13 cellular contexts compared by ENCODE assay signal in the genomic region with DNA sequence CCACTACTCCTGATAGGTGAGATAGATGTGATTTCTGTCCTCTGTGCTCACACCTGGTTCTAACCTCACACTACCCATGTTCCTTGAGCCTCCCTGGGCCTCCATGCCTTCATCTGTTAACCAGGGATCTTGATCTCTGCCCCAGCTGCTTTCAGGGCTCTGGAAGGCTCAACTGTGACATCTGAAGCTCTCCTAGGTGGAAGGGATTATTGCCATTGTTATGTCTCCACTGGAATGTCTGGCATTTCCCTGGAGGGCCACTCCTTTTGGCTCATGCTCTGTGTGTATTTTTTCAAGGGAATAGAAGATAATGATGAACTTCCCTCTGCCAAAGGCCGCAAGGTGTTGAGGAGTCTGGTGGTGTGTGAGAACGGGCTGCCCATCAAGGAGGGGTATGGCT. TPM values are rescaled to one million over a fixed set of nuclear protein-coding genes. Genes with fewer than 3 reads are reported as not detected.
DNase-seq lines count a peak whose midpoint lies in the region; ATAC-seq and FAIRE-seq lines count a peak whose summit lies in the region.
"Had no signal": no experiment of that assay in that cellular context is flagged by ENCODE, and none has a peak within 500 bp of the region (broad histone marks: within the 10 kb centered on the region; RNA-seq: fewer than 3 reads in every experiment).

No MANE protein-coding gene starts in this region.

- H3K4me3 Mint-ChIP-seq in activated naive CD8-positive, alpha-beta T cell treated with anti-CD3 and anti-CD28 coated beads, Interleukin-2, amount 10 ng/mL, durations not matched to agents 7 days and 5 days, result no peak overlapping the region
- no peak overlapping the region for H3K4me3 Mint-ChIP-seq in activated naive CD8-positive, alpha-beta T cell treated with anti-CD3 and anti-CD28 coated beads for 36 hours
- no peak overlapping the region for H3K4me3 Mint-ChIP-seq in activated naive CD4-positive, alpha-beta T cell treated with anti-CD3 and anti-CD28 coated beads for 36 hours
- H3K4me3 Mint-ChIP-seq: activated T-cell treated with anti-CD3 and anti-CD28 coated beads, Interleukin-2, amount 50 U/mL, for 4 hours had no signal

- intact Hi-C loops in activated naive CD4-positive, alpha-beta T cell treated with anti-CD3 and anti-CD28 coated beads for 36 hours (cut with micrococcal nuclease), result no loop called here

- DNase-seq in activated naive CD8-positive, alpha-beta T cell treated with anti-CD3 and anti-CD28 coated beads, Interleukin-2, amount 10 ng/mL, durations not matched to agents 7 days and 5 days, result peak; percentile 5
- no peak for DNase-seq in activated naive CD8-positive, alpha-beta T cell treated with anti-CD3 and anti-CD28 coated beads for 36 hours
- peak; percentile 88 for DNase-seq in SW480 (ENCODE audit: low spot score)
- peak; percentile 25 for DNase-seq in iPS DF 4.7 (ENCODE audit: extremely low read depth, low spot score)
- peak; percentile 91 for DNase-seq in urothelium cell line (ENCODE audit: low spot score)
- DNase-seq in activated naive CD4-positive, alpha-beta T cell treated with anti-CD3 and anti-CD28 coated beads for 36 hours, result no peak
- DNase-seq: activated T-cell treated with anti-CD3 and anti-CD28 coated beads, Interleukin-2, amount 50 U/mL, for 4 hours; KBM-7; left ventricle myocardium superior; stimulated activated CD4-positive, alpha-beta T cell treated with anti-CD3 and anti-CD28 coated beads, Interleukin-4, amount 100 ng/mL, for 24 hours had no signal

- peak; percentile 87 for FAIRE-seq in urothelium cell line (lab: Jason Lieb, UNC)
- FAIRE-seq: G401.6 had no signal

- H3K36me3 Mint-ChIP-seq in activated naive CD8-positive, alpha-beta T cell treated with anti-CD3 and anti-CD28 coated beads, Interleukin-2, amount 10 ng/mL, durations not matched to agents 7 days and 5 days, result peaks cover 31% of the 10 kb centered on the region
- H3K36me3 Mint-ChIP-seq in activated naive CD8-positive, alpha-beta T cell treated with anti-CD3 and anti-CD28 coated beads for 36 hours, result no peaks in the 10 kb centered on the region
- H3K36me3 Mint-ChIP-seq in activated naive CD4-positive, alpha-beta T cell treated with anti-CD3 and anti-CD28 coated beads for 36 hours (ENCODE audit: low read depth), result no peaks in the 10 kb centered on the region

- no peaks in the 10 kb centered on the region for H3K27me3 Mint-ChIP-seq in activated naive CD8-positive, alpha-beta T cell treated with anti-CD3 and anti-CD28 coated beads, Interleukin-2, amount 10 ng/mL, durations not matched to agents 7 days and 5 days
- no peaks in the 10 kb centered on the region for H3K27me3 Mint-ChIP-seq in activated naive CD8-positive, alpha-beta T cell treated with anti-CD3 and anti-CD28 coated beads for 36 hours
- H3K27me3 Mint-ChIP-seq in activated naive CD4-positive, alpha-beta T cell treated with anti-CD3 and anti-CD28 coated beads for 36 hours (ENCODE audit: low read depth), result no peaks in the 10 kb centered on the region

- no peak for ATAC-seq in activated naive CD8-positive, alpha-beta T cell treated with anti-CD3 and anti-CD28 coated beads, Interleukin-2, amount 10 ng/mL, durations not matched to agents 7 days and 5 days (ENCODE audit: low read depth)
- no peak for ATAC-seq in HG03159 (IDR thresholded peaks at IDR 0.05; ENCODE audit: unreplicated experiment)
- ATAC-seq in HG03439 (IDR thresholded peaks at IDR 0.05; ENCODE audit: unreplicated experiment), result no peak
- ATAC-seq: activated T-cell treated with anti-CD3 and anti-CD28 coated beads, Interleukin-2, amount 50 U/mL, for 4 hours; left ventricle myocardium superior had no signal

- H3K9me3 Mint-ChIP-seq in activated naive CD8-positive, alpha-beta T cell treated with anti-CD3 and anti-CD28 coated beads, Interleukin-2, amount 10 ng/mL, durations not matched to agents 7 days and 5 days, result no peaks in the 10 kb centered on the region
- no peaks in the 10 kb centered on the region for H3K9me3 Mint-ChIP-seq in activated naive CD8-positive, alpha-beta T cell treated with anti-CD3 and anti-CD28 coated beads for 36 hours
- no peaks in the 10 kb centered on the region for H3K9me3 Mint-ChIP-seq in activated naive CD4-positive, alpha-beta T cell treated with anti-CD3 and anti-CD28 coated beads for 36 hours
- H3K9me3 Mint-ChIP-seq: activated T-cell treated with anti-CD3 and anti-CD28 coated beads, Interleukin-2, amount 50 U/mL, for 4 hours had no signal

- peaks cover 23% of the 10 kb centered on the region for H3K4me1 Mint-ChIP-seq in activated naive CD8-positive, alpha-beta T cell treated with anti-CD3 and anti-CD28 coated beads, Interleukin-2, amount 10 ng/mL, durations not matched to agents 7 days and 5 days
- peaks cover 2% of the 10 kb centered on the region for H3K4me1 Mint-ChIP-seq in activated naive CD8-positive, alpha-beta T cell treated with anti-CD3 and anti-CD28 coated beads for 36 hours
- H3K4me1 Mint-ChIP-seq in activated naive CD4-positive, alpha-beta T cell treated with anti-CD3 and anti-CD28 coated beads for 36 hours (ENCODE audit: low read depth), result peaks cover 5% of the 10 kb centered on the region

- POLR2A ChIA-PET in activated naive CD8-positive, alpha-beta T cell treated with anti-CD3 and anti-CD28 coated beads, Interleukin-2, amount 10 ng/mL, durations not matched to agents 7 days and 5 days (lab: Charles Lee), result no interaction called here

- no peak overlapping the region for H3K27ac Mint-ChIP-seq in activated naive CD8-positive, alpha-beta T cell treated with anti-CD3 and anti-CD28 coated beads, Interleukin-2, amount 10 ng/mL, durations not matched to agents 7 days and 5 days
- H3K27ac Mint-ChIP-seq in activated naive CD8-positive, alpha-beta T cell treated with anti-CD3 and anti-CD28 coated beads for 36 hours, result no peak overlapping the region
- H3K27ac Mint-ChIP-seq in activated naive CD4-positive, alpha-beta T cell treated with anti-CD3 and anti-CD28 coated beads for 36 hours, result no peak overlapping the region

- CTCF ChIA-PET in activated naive CD4-positive, alpha-beta T cell treated with anti-CD3 and anti-CD28 coated beads for 36 hours (lab: Charles Lee), result no interaction called here

RNA-seq across cellular contexts. Expression of a gene that starts 41.2 kb away (rescaled TPM):
- not detected for total RNA-seq in activated naive CD8-positive, alpha-beta T cell treated with anti-CD3 and anti-CD28 coated beads, Interleukin-2, amount 10 ng/mL, durations not matched to agents 7 days and 5 days
- not detected for total RNA-seq in activated naive CD8-positive, alpha-beta T cell treated with anti-CD3 and anti-CD28 coated beads for 36 hours
- total RNA-seq in activated naive CD4-positive, alpha-beta T cell treated with anti-CD3 and anti-CD28 coated beads for 36 hours, result not detected
- total RNA-seq: activated T-cell treated with anti-CD3 and anti-CD28 coated beads, Interleukin-2, amount 50 U/mL, for 4 hours had no signal

RNA-seq across cellular contexts. Expression of a gene that starts 52.1 kb away (rescaled TPM):
- total RNA-seq in activated naive CD8-positive, alpha-beta T cell treated with anti-CD3 and anti-CD28 coated beads, Interleukin-2, amount 10 ng/mL, durations not matched to agents 7 days and 5 days, result 1 to 10 TPM; 5.2 to 5.3 TPM
- total RNA-seq in activated naive CD8-positive, alpha-beta T cell treated with anti-CD3 and anti-CD28 coated beads for 36 hours, result 1 to 10 TPM; 1.9 to 2.0 TPM
- total RNA-seq in activated naive CD4-positive, alpha-beta T cell treated with anti-CD3 and anti-CD28 coated beads for 36 hours, result 1 to 10 TPM; 1.2 to 2.0 TPM

Comparison
In these comparisons a context has a peak if more than half of its experiments do, and no peak if none do; other contexts are left out.
1. DNase-seq: peak in activated naive CD8-positive, alpha-beta T cell treated with anti-CD3 and anti-CD28 coated beads, Interleukin-2, amount 10 ng/mL, durations not matched to agents 7 days and 5 days (single experiment), SW480 (single experiment), iPS DF 4.7 (single experiment) and urothelium cell line (single experiment); none in activated naive CD8-positive, alpha-beta T cell treated with anti-CD3 and anti-CD28 coated beads for 36 hours (single experiment) and activated naive CD4-positive, alpha-beta T cell treated with anti-CD3 and anti-CD28 coated beads for 36 hours (single experiment).